ENCODE assay signal across 21 cellular contexts in genomic region chr17:19763416-19763815, GRCh38. TPM values are rescaled to one million over a fixed set of nuclear protein-coding genes. Genes with fewer than 3 reads are reported as not detected.
"Had no signal": no experiment of that assay in that cellular context is flagged by ENCODE, and none has a peak within 500 bp of the region (broad histone marks: within the 10 kb centered on the region; RNA-seq: fewer than 3 reads in every experiment).

No MANE protein-coding gene starts in this region.

- H3K4me1 ChIP-seq: SJSA1 had no signal

- H3K27me3 ChIP-seq: SJSA1 had no signal

- H3K36me3 ChIP-seq: SJSA1 had no signal

- H3K9me3 ChIP-seq: SJSA1 had no signal

- DNase-seq: Karpas-422, KG1, MM.1S, NCI-H1092 treated with DMSO at 0.1 percent for 48 hours, NCI-H1436, NCI-H187, NCI-H2029, NCI-H2081 treated with DMSO at 0.1 percent for 48 hours, NCI-H2171, NCI-H226, NCI-H446, NCI-H510A, NCI-H69, NCI-H774, Right ventricle myocardium superior, RPMI8226, SIG-M5 had no signal

- H3K27ac ChIP-seq: SJSA1, SK-N-MC had no signal

- H3K4me3 ChIP-seq: SJSA1, SK-N-MC had no signal

- FAIRE-seq: RCC 7860 had no signal

RNA-seq across cellular contexts. Expression of gene ALDH3A1, which starts 15.3 kb away (rescaled TPM):
- total RNA-seq: M059J, SJSA1 had no signal

RNA-seq across cellular contexts. Expression of gene SLC47A2, which starts 47.0 kb away (rescaled TPM):
- total RNA-seq: M059J, Right ventricle myocardium superior, SJSA1 had no signal
